ENCODE assay signal across 27 cellular contexts in the genomic region with DNA sequence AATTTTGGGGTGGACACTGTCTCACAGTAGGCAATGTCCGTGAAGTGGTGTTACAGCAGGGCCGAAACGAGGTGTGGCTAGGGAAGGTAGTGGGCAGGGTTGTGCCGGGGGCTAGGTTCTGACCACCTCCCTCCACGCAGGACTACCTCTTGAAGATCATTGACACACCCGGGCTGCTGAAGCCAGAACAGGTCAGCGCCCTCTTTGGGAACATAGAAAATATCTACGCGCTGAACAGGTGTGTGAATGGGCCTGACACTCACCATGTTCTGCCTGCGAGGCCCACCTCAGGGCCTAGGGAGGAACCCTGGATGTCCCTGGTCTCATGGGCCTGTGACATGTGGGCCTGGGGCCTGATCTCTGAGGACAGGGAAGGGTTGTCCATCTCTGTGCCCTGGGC. TPM values are rescaled to one million over a fixed set of nuclear protein-coding genes. Genes with fewer than 3 reads are reported as not detected.
DNase-seq lines count a peak whose midpoint lies in the region; ATAC-seq and TF ChIP-seq lines count a peak whose summit lies in the region.
"Had no signal": no experiment of that assay in that cellular context is flagged by ENCODE, and none has a peak within 500 bp of the region (broad histone marks: within the 10 kb centered on the region; RNA-seq: fewer than 3 reads in every experiment).

No MANE protein-coding gene starts in this region.

- peak; percentile 46 for DNase-seq in activated effector memory CD4-positive, alpha-beta T cell treated with anti-CD3 and anti-CD28 coated beads, Interleukin-2, amount 50 U/mL, for 16 hours
- no peak for DNase-seq in activated effector memory CD4-positive, alpha-beta T cell treated with Interleukin-2 at 50 U/mL for 16 hours
- DNase-seq in chondrocyte (ENCODE audit: low spot score) = peak; percentile 57
- no peak for DNase-seq in neural crest cell (ENCODE audit: low read depth, low spot score)
- peak; percentile 35 for DNase-seq in upper lobe of right lung
- no peak for DNase-seq in SKM-1 treated with dmso at 0.1 percent for 144 hours (lab: John Stamatoyannopoulos, UW; ENCODE audit: unreplicated experiment)
- DNase-seq in esophagus squamous epithelium (lab: John Stamatoyannopoulos, UW) = no peak
- no peak for DNase-seq in NCI-H1417 (lab: John Stamatoyannopoulos, UW)
- DNase-seq: activated CD8-positive, alpha-beta memory T cell treated with anti-CD3 and anti-CD28 coated beads, Interleukin-2, amount 10 ng/mL, durations not matched to agents 7 days and 5 days; GDM1; GM23248; KG1; MM.1S; naive B cell; NCI-H524; NK-92 treated with Interleukin-12 subunit alpha and Interleukin-12 subunit beta, amount 100 ng/mL, for 24 hours; PC-9; retina; SIG-M5; stimulated activated CD4-positive, alpha-beta T cell treated with anti-CD3 and anti-CD28 coated beads, Interleukin-12 subunit alpha, Interleukin-12 subunit beta, amount 100 ng/mL, for 4 hours; stimulated activated CD4-positive, alpha-beta T cell treated with anti-CD3 and anti-CD28 coated beads, Interleukin-4, amount 100 ng/mL, for 24 hours; T-helper 1 cell had no signal

- ATAC-seq in upper lobe of right lung = no peak
- ATAC-seq: activated CD8-positive, alpha-beta memory T cell treated with anti-CD3 and anti-CD28 coated beads, Interleukin-2, amount 10 ng/mL, durations not matched to agents 7 days and 5 days had no signal

- H3K4me1 Mint-ChIP-seq in chondrocyte (ENCODE audit: low read depth) (peaks cover 37% of the 10 kb centered on the region), neural crest cell (peaks cover 31% of the 10 kb centered on the region)

- TF ChIP-seq CTCF in chondrocyte (IDR thresholded peaks at IDR 0.05) = no peak
- TF ChIP-seq CTCF in neural crest cell (conservative IDR thresholded peaks at IDR 0.05) = no peak
- TF ChIP-seq CTCF in upper lobe of right lung (IDR thresholded peaks at IDR 0.05) = no peak
- TF ChIP-seq CTCF in esophagus squamous epithelium (IDR thresholded peaks at IDR 0.05) = no peak

- H3K36me3 ChIP-seq in upper lobe of right lung = peaks cover 40% of the 10 kb centered on the region
- peaks cover 40 to 67% (median 56%) of the 10 kb centered on the region in 3 donors for H3K36me3 ChIP-seq in esophagus squamous epithelium

- no CpG with 5 or more reads among the region's 10 CpGs for WGBS in esophagus squamous epithelium, 2 donors

- intact Hi-C loops in upper lobe of right lung (cut with DNase I) (no loop called here), esophagus squamous epithelium (cut with DNase I) (no loop called here)

- no peak overlapping the region for H3K4me3 Mint-ChIP-seq in chondrocyte (ENCODE audit: unreplicated experiment)
- no peak overlapping the region for H3K4me3 Mint-ChIP-seq in neural crest cell
- H3K4me3 Mint-ChIP-seq: activated CD8-positive, alpha-beta memory T cell treated with anti-CD3 and anti-CD28 coated beads, Interleukin-2, amount 10 ng/mL, durations not matched to agents 7 days and 5 days; activated naive CD4-positive, alpha-beta T cell treated with anti-CD3 and anti-CD28 coated beads, Interleukin-2, amount 50 U/mL, for 24 hours; activated T-helper 1 cell treated with anti-CD3 and anti-CD28 coated beads, Interleukin-12 subunit alpha, Interleukin-12 subunit beta, Interleukin-2, Interleukin-4 antibody, amounts not matched to agents 30 ng/mL and 10 ng/mL and 1 ng/mL, durations not matched to agents 14 hours and 24 hours and 36 hours; stimulated activated naive CD8-positive, alpha-beta T cell treated with anti-CD3 and anti-CD28 coated beads, Interleukin-15, Interleukin-2, amounts not matched to agents 100 ng/mL and 50 ng/mL, for 24 hours had no signal

- TF ChIP-seq POLR2A in esophagus squamous epithelium (IDR thresholded peaks at IDR 0.05) = no peak

- peak overlapping the region; percentile 22 for H3K27ac Mint-ChIP-seq in chondrocyte (ENCODE audit: unreplicated experiment)
- peak overlapping the region; percentile 27 for H3K27ac Mint-ChIP-seq in neural crest cell (ENCODE audit: unreplicated experiment)
- H3K27ac Mint-ChIP-seq: activated naive CD4-positive, alpha-beta T cell treated with anti-CD3 and anti-CD28 coated beads, Interleukin-2, amount 50 U/mL, for 24 hours; activated T-helper 1 cell treated with anti-CD3 and anti-CD28 coated beads, Interleukin-12 subunit alpha, Interleukin-12 subunit beta, Interleukin-2, Interleukin-4 antibody, amounts not matched to agents 30 ng/mL and 10 ng/mL and 1 ng/mL, durations not matched to agents 14 hours and 24 hours and 36 hours; stimulated activated naive CD8-positive, alpha-beta T cell treated with anti-CD3 and anti-CD28 coated beads, Interleukin-15, Interleukin-2, amounts not matched to agents 100 ng/mL and 50 ng/mL, for 24 hours had no signal

- H3K4me1 ChIP-seq in upper lobe of right lung (peaks cover 7% of the 10 kb centered on the region), esophagus squamous epithelium (peaks cover 23 to 59% (median 35%) of the 10 kb centered on the region in 3 donors)

- H3K4me3 ChIP-seq in upper lobe of right lung = no peak overlapping the region
- H3K4me3 ChIP-seq in esophagus squamous epithelium = no peak overlapping the region
- H3K4me3 ChIP-seq: cardiac muscle cell, GM23248, PC-9, tibial nerve had no signal

- no peak overlapping the region for H3K27ac ChIP-seq in upper lobe of right lung
- no peak overlapping the region for H3K27ac ChIP-seq in esophagus squamous epithelium
- H3K27ac ChIP-seq: cardiac muscle cell, GM23248, PC-9 had no signal

- H3K36me3 Mint-ChIP-seq in chondrocyte (ENCODE audit: low read depth) (peaks cover 41% of the 10 kb centered on the region), neural crest cell (ENCODE audit: low read depth) (peaks cover 12% of the 10 kb centered on the region)
- H3K36me3 Mint-ChIP-seq: activated naive CD4-positive, alpha-beta T cell treated with anti-CD3 and anti-CD28 coated beads, Interleukin-2, amount 50 U/mL, for 24 hours; naive B cell had no signal

- no peaks in the 10 kb centered on the region for H3K27me3 Mint-ChIP-seq in chondrocyte (ENCODE audit: low read depth)
- peaks cover 88% of the 10 kb centered on the region for H3K27me3 Mint-ChIP-seq in neural crest cell (ENCODE audit: low read depth)
- H3K27me3 Mint-ChIP-seq: activated CD8-positive, alpha-beta memory T cell treated with anti-CD3 and anti-CD28 coated beads, Interleukin-2, amount 10 ng/mL, durations not matched to agents 7 days and 5 days; activated naive CD4-positive, alpha-beta T cell treated with anti-CD3 and anti-CD28 coated beads, Interleukin-2, amount 50 U/mL, for 24 hours; naive B cell; stimulated activated naive CD8-positive, alpha-beta T cell treated with anti-CD3 and anti-CD28 coated beads, Interleukin-15, Interleukin-2, amounts not matched to agents 100 ng/mL and 50 ng/mL, for 24 hours had no signal

- H3K27me3 ChIP-seq in upper lobe of right lung (no peaks in the 10 kb centered on the region), esophagus squamous epithelium (no peaks in the 10 kb centered on the region)
- H3K27me3 ChIP-seq: cardiac muscle cell, tibial nerve had no signal

- no peaks in the 10 kb centered on the region for H3K9me3 ChIP-seq in upper lobe of right lung
- H3K9me3 ChIP-seq in esophagus squamous epithelium = no peaks in the 10 kb centered on the region
- H3K9me3 ChIP-seq: tibial nerve had no signal

- H3K9me3 Mint-ChIP-seq in chondrocyte (ENCODE audit: low read depth) = no peaks in the 10 kb centered on the region
- H3K9me3 Mint-ChIP-seq in neural crest cell = no peaks in the 10 kb centered on the region
- H3K9me3 Mint-ChIP-seq: activated naive CD4-positive, alpha-beta T cell treated with anti-CD3 and anti-CD28 coated beads, Interleukin-2, amount 50 U/mL, for 24 hours; activated T-helper 1 cell treated with anti-CD3 and anti-CD28 coated beads, Interleukin-12 subunit alpha, Interleukin-12 subunit beta, Interleukin-2, Interleukin-4 antibody, amounts not matched to agents 30 ng/mL and 10 ng/mL and 1 ng/mL, durations not matched to agents 14 hours and 24 hours and 36 hours; naive B cell; stimulated activated naive CD8-positive, alpha-beta T cell treated with anti-CD3 and anti-CD28 coated beads, Interleukin-15, Interleukin-2, amounts not matched to agents 100 ng/mL and 50 ng/mL, for 24 hours had no signal

RNA-seq across cellular contexts. Expression of gene PLEKHG3, which starts 24.6 kb away (rescaled TPM):
- total RNA-seq in chondrocyte = 46.3 to 133 TPM (median 131 TPM) in 3 replicates
- total RNA-seq in neural crest cell = 43.4 and 46.0 TPM in 2 replicates
- total RNA-seq in upper lobe of right lung = 34.5 TPM
- 10 to 100 TPM; 44.6 to 87.8 (median 60.8) TPM for total RNA-seq in esophagus squamous epithelium

Comparison
In these comparisons a context has a peak if more than half of its experiments do, and no peak if none do; other contexts are left out.
1. DNase-seq: peak in activated effector memory CD4-positive, alpha-beta T cell treated with anti-CD3 and anti-CD28 coated beads, Interleukin-2, amount 50 U/mL, for 16 hours (single experiment), chondrocyte (single experiment) and upper lobe of right lung (single experiment); none in activated effector memory CD4-positive, alpha-beta T cell treated with Interleukin-2 at 50 U/mL for 16 hours (single experiment), neural crest cell (single experiment), SKM-1 treated with dmso at 0.1 percent for 144 hours (single experiment), esophagus squamous epithelium (single experiment) and NCI-H1417 (0 of 3).